1 cellular context compared by ENCODE assay signal in the genomic region with DNA sequence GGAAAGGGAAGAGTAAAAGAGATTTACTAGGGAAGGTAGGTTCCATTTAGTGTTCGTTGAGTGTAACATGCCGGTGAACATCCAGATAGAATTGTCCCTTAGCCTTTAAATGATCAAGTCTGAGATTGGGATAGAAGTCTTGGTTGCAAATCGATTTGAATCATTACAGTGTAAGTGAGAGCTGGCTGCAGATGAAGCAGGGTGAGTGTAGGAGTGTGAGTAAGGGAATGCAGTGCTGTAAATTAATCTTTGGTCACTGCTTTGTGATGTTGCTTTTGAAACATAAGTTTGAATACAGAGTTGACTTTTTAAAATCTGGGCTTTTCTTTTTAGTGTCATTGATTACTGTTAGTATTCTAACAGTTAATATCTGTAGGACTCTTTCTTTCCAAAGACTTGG.
TF ChIP-seq lines count a peak whose summit lies in the region.

No MANE protein-coding gene starts in this region.

TF ChIP-seq in HepG2, 621 proteins besides CTCF, POLR2A, EP300 and RAD21:
- TF ChIP-seq ZGPAT (CRISPR knock-in tag; IDR thresholded peaks at IDR 0.05) (no peak), JDP2 (CRISPR knock-in tag; IDR thresholded peaks at IDR 0.05; ENCODE audit: borderline replicate concordance) (no peak), ZNF205 (CRISPR knock-in tag; IDR thresholded peaks at IDR 0.05) (no peak), FOXJ3 (CRISPR knock-in tag; IDR thresholded peaks at IDR 0.05; ENCODE audit: borderline replicate concordance) (no peak), RBM39 (IDR thresholded peaks at IDR 0.05; ENCODE audit: low read depth, low read length, poor library complexity, severe bottlenecking) (no peak), MTA1 (CRISPR knock-in tag; IDR thresholded peaks at IDR 0.05; ENCODE audit: borderline replicate concordance) (no peak), ARID3A (IDR thresholded peaks at IDR 0.05; ENCODE audit: low read depth, low read length) (no peak), CSRNP1 (CRISPR knock-in tag; IDR thresholded peaks at IDR 0.05) (no peak), CENPT (CRISPR knock-in tag; IDR thresholded peaks at IDR 0.05; ENCODE audit: low read depth) (no peak), KDM2A (CRISPR knock-in tag; IDR thresholded peaks at IDR 0.05; ENCODE audit: borderline replicate concordance, low read depth) (no peak), ZSCAN9 (CRISPR knock-in tag; IDR thresholded peaks at IDR 0.05; ENCODE audit: borderline replicate concordance) (no peak), FOXA3 (CRISPR knock-in tag; IDR thresholded peaks at IDR 0.05) (no peak)
- TF ChIP-seq, protein P1, sequence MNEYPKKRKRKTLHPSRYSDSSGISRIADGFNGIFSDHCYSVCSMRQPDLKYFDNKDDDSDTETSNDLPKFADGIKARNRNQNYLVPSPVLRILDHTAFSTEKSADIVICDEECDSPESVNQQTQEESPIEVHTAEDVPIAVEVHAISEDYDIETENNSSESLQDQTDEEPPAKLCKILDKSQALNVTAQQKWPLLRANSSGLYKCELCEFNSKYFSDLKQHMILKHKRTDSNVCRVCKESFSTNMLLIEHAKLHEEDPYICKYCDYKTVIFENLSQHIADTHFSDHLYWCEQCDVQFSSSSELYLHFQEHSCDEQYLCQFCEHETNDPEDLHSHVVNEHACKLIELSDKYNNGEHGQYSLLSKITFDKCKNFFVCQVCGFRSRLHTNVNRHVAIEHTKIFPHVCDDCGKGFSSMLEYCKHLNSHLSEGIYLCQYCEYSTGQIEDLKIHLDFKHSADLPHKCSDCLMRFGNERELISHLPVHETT (CRISPR knock-in tag; conservative IDR thresholded peaks at IDR 0.05): no peak
